Comparison of ENCODE assay signal across 2 cellular contexts in genomic region chr12:93696462-93696861, GRCh38.
TF ChIP-seq lines count a peak whose summit lies in the region.

No MANE protein-coding gene starts in this region.

TF ChIP-seq in HepG2, 621 proteins besides CTCF, POLR2A, EP300 and RAD21:
- TF ChIP-seq FOXK2 (IDR thresholded peaks at IDR 0.05) (no peak), ZNF383 (CRISPR knock-in tag; IDR thresholded peaks at IDR 0.05; ENCODE audit: borderline replicate concordance) (no peak), TCF7 (IDR thresholded peaks at IDR 0.05; ENCODE audit: low read depth) (no peak), SRY (CRISPR knock-in tag; IDR thresholded peaks at IDR 0.05) (no peak), CEBPG (CRISPR knock-in tag; IDR thresholded peaks at IDR 0.05) (peak; percentile 53), CEBPB (IDR thresholded peaks at IDR 0.05; ENCODE audit: borderline replicate concordance, low read depth, low read length) (peak; percentile 75; the same call in 1 of the 2 replicates)

TF ChIP-seq in K562, 482 proteins besides CTCF, POLR2A, EP300 and RAD21:
- TF ChIP-seq CEBPB (tag; IDR thresholded peaks at IDR 0.05), result peak; percentile 85
- no peak for TF ChIP-seq TRIM25 (IDR thresholded peaks at IDR 0.05; ENCODE audit: borderline replicate concordance)
- TF ChIP-seq TGIF2 (CRISPR knock-in tag; IDR thresholded peaks at IDR 0.05), result no peak
- no peak for TF ChIP-seq RFX5 (IDR thresholded peaks at IDR 0.05; ENCODE audit: low read depth, low read length)
- no peak for TF ChIP-seq SMAD4 (CRISPR knock-in tag; conservative IDR thresholded peaks at IDR 0.05)
- no peak for TF ChIP-seq E2F6 (IDR thresholded peaks at IDR 0.05; ENCODE audit: borderline replicate concordance in 1 of 2, extremely low read depth in 1 of 2, insufficient read depth in 1 of 2, insufficient read length in 1 of 2, low read depth in 1 of 2, low read length in 1 of 2, poor library complexity in 1 of 2, severe bottlenecking in 1 of 2)
- TF ChIP-seq NR2C1 (IDR thresholded peaks at IDR 0.05), result no peak
- TF ChIP-seq NR2C1 (tag; IDR thresholded peaks at IDR 0.05), result no peak
- no peak for TF ChIP-seq CEBPG (CRISPR knock-in tag; IDR thresholded peaks at IDR 0.05)
- peak; percentile 59 to 68; a peak in 3 of 4 replicates for TF ChIP-seq CEBPG (tag; conservative IDR thresholded peaks at IDR 0.05 in 1 of 2, IDR thresholded peaks at IDR 0.05 in 1 of 2)
- TF ChIP-seq MAFG (tag; conservative IDR thresholded peaks at IDR 0.05), result peak; percentile 25; the same call in 1 of the 2 replicates
- TF ChIP-seq ZNF316 (IDR thresholded peaks at IDR 0.05), result peak; percentile 78
- peak; percentile 49; the same call in 1 of the 2 replicates for TF ChIP-seq C11orf30 (IDR thresholded peaks at IDR 0.05; ENCODE audit: low read depth)
- no peak for TF ChIP-seq DPF2 (IDR thresholded peaks at IDR 0.05)
